ENCODE assay signal across 1 cellular context in the genomic region with DNA sequence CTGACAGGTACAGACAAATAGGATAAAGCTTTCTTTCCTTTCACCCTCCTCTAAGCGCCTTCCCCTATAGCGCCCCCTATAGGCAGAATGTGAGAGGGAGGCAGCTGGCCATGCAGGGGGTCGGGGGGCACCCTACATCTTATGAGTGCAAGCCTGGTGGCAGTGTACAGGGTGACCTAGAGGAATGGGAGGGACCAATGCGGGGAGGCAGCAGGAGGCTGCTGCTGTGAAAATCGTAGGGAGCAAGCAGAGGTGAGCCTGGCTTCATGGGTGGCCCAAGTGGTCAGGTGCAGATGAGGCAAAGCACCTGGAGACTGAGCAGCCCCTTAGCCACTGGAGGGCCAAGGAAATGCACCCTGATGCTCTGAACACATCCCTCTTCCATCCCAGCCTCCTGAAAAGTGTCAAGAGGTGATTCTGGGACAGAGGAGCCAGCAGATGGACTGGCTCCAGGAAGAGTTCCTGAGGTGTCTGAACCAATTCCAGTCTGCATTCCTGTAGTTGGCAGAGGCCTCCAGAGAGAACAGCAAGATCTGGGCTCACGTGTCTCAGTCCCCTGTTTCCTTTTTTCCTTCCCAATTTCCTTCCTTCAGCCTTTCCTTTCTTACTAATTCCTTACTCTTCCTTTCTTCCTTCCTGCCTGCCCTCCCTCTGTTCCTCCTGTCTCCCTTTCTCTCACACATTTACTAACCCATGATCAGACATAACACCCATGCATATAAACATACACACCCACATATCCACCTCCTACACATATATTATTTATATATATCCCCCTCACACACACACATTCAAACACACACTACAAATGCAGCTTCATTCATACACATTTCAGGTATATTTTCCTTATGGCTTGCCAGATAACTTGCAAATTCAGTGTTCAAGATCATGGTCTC.
TF ChIP-seq lines count a peak whose summit lies in the region.

No MANE protein-coding gene starts in this region.

TF ChIP-seq in K562, 482 proteins besides CTCF, POLR2A, EP300 and RAD21 (continued from another document):
- TF ChIP-seq, protein P1, sequence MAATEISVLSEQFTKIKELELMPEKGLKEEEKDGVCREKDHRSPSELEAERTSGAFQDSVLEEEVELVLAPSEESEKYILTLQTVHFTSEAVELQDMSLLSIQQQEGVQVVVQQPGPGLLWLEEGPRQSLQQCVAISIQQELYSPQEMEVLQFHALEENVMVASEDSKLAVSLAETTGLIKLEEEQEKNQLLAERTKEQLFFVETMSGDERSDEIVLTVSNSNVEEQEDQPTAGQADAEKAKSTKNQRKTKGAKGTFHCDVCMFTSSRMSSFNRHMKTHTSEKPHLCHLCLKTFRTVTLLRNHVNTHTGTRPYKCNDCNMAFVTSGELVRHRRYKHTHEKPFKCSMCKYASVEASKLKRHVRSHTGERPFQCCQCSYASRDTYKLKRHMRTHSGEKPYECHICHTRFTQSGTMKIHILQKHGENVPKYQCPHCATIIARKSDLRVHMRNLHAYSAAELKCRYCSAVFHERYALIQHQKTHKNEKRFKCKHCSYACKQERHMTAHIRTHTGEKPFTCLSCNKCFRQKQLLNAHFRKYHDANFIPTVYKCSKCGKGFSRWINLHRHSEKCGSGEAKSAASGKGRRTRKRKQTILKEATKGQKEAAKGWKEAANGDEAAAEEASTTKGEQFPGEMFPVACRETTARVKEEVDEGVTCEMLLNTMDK (IDR thresholded peaks at IDR 0.05; ENCODE audit: borderline replicate concordance, insufficient read depth, low read depth, low read length, poor library complexity, severe bottlenecking): peak; percentile 7
